1 cellular context compared by ENCODE assay signal in the genomic region with DNA sequence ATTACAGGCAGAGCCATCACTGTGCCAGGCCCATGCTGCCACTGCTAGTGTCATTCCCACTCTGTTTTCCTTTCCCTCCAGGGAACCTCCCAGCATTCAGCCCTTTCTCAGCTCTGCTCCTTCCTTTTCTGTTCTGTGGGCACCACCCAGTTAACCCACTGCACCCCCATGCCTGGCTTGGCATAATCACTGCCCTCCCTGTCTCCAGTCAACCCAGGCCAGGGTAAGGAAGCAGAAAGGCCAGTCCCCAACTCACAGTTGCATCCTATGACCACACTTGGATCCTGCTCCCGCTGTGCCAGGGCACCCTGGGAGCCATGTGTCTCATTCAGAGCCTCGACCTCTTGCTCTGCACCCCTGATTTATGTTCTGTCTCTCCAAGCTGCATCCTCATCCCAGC.
TF ChIP-seq lines count a peak whose summit lies in the region.

No MANE protein-coding gene starts in this region.

TF ChIP-seq in IMR-90, 13 proteins besides CTCF, POLR2A, EP300 and RAD21 (continued from another document):
- TF ChIP-seq MXI1 (IDR thresholded peaks at IDR 0.05; ENCODE audit: borderline replicate concordance, low read depth, low read length) (no peak), FOS (IDR thresholded peaks at IDR 0.05; ENCODE audit: low read depth, low read length) (no peak), NFE2L2 (IDR thresholded peaks at IDR 0.05; ENCODE audit: low read depth, low read length) (no peak), RCOR1 (IDR thresholded peaks at IDR 0.05; ENCODE audit: insufficient replicate concordance, low read length) (no peak), RFX5 (IDR thresholded peaks at IDR 0.05; ENCODE audit: low read depth, low read length) (no peak), BHLHE40 (IDR thresholded peaks at IDR 0.05; ENCODE audit: low read depth, low read length) (no peak), CEBPB (IDR thresholded peaks at IDR 0.05; ENCODE audit: low read depth, low read length) (no peak), MAZ (IDR thresholded peaks at IDR 0.05; ENCODE audit: borderline replicate concordance, low read depth, low read length) (no peak)
- TF ChIP-seq, protein P1, sequence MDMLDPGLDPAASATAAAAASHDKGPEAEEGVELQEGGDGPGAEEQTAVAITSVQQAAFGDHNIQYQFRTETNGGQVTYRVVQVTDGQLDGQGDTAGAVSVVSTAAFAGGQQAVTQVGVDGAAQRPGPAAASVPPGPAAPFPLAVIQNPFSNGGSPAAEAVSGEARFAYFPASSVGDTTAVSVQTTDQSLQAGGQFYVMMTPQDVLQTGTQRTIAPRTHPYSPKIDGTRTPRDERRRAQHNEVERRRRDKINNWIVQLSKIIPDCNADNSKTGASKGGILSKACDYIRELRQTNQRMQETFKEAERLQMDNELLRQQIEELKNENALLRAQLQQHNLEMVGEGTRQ (IDR thresholded peaks at IDR 0.05; ENCODE audit: low read depth, low read length): no peak
